Comparison of ENCODE assay signal across 23 cellular contexts in the genomic region with DNA sequence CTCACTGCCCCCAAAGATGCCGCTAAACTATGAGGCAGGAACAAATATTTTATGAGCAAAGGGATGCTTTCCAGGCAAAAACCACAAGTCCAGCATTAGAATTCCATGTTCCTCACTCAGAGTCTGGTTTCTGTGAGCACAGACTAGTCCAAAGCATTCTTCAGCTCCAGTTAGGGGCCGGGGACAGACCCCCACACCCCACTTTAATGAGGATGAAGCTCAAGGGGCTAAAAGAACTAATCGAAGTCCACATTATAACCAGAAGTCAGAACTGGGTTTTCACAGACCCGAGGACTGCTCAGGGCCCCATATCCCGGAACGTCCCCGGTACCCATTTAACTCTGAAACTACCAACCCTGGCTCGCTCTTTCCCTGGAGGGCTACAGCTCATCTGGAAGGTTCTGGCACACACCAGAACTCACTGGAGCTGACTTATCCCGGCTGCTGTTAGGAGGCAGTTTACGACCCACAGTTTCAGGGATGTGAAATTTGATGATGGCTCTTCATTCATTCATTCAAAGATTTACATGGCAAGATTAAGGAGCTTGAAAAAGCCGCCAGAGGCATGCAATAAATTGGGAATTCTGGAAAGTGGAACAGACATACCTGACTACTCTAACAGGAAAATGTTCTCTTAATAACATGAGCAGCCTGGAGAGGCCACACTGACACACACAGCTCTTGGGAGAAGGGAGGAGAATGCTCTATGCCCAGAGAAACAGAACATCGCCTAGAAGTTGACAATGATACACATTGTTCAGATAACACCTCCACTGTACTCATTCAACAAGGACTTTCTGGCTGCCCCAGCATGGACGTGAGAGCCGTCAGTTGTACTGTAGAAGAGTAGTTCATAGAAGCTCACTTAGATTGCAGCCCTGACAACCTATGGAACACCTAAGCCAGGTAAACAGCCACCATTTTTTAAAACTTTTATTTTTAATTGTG. TPM values are rescaled to one million over a fixed set of nuclear protein-coding genes. Genes with fewer than 3 reads are reported as not detected.
A peak's percentile ranks its signal among the peaks of the same experiment; 100 is the strongest.
DNase-seq lines count a peak whose midpoint lies in the region; FAIRE-seq and TF ChIP-seq lines count a peak whose summit lies in the region.
"Had no signal": no experiment of that assay in that cellular context is flagged by ENCODE, and none has a peak within 500 bp of the region (broad histone marks: within the 10 kb centered on the region; RNA-seq: fewer than 3 reads in every experiment).

No MANE protein-coding gene starts in this region.

- no peak overlapping the region for H2AFZ ChIP-seq in astrocyte (ENCODE audit: low read depth, low read length)
- no peak overlapping the region for H2AFZ ChIP-seq in OCI-LY7 (ENCODE audit: low read length)

- H3K27me3 ChIP-seq in astrocyte (ENCODE audit: insufficient read depth, low read length) = peaks cover 13% of the 10 kb centered on the region

- H3K36me3 Mint-ChIP-seq in astrocyte (ENCODE audit: low read depth, unreplicated experiment) (peaks cover 3% of the 10 kb centered on the region), nephron progenitor cell (ENCODE audit: low read depth) (peaks cover 34% of the 10 kb centered on the region)
- H3K36me3 Mint-ChIP-seq: CD4-positive, CD25-positive, alpha-beta regulatory T cell had no signal

- peaks cover 18% of the 10 kb centered on the region for H3K4me1 Mint-ChIP-seq in astrocyte (ENCODE audit: low read depth, unreplicated experiment)
- peaks cover 50% of the 10 kb centered on the region for H3K4me1 Mint-ChIP-seq in nephron progenitor cell
- H3K4me1 Mint-ChIP-seq: CD4-positive, CD25-positive, alpha-beta regulatory T cell had no signal

- H4K20me1 ChIP-seq in astrocyte (ENCODE audit: insufficient read depth, low read length) (no peaks in the 10 kb centered on the region), OCI-LY7 (ENCODE audit: insufficient read depth, low read length) (no peaks in the 10 kb centered on the region)

- H3K36me3 ChIP-seq in astrocyte (ENCODE audit: insufficient read depth, low read length) (no peaks in the 10 kb centered on the region), OCI-LY7 (ENCODE audit: insufficient read depth, low read length) (peaks cover 63% of the 10 kb centered on the region)
- H3K36me3 ChIP-seq: BE2C had no signal

- H3K9me3 ChIP-seq in astrocyte (ENCODE audit: insufficient read depth, low read depth, low read length) = no peaks in the 10 kb centered on the region
- peaks cover 19% of the 10 kb centered on the region; the same call in 1 of the 2 replicates for H3K9me3 ChIP-seq in OCI-LY7 (ENCODE audit: low read length)
- H3K9me3 ChIP-seq: BE2C had no signal

- FAIRE-seq in astrocyte (lab: Jason Lieb, UNC) = no peak
- FAIRE-seq: GM12891, RCC 7860 had no signal

- no peak overlapping the region for H3K9ac ChIP-seq in astrocyte (ENCODE audit: low read length)

- BruUV-seq in OCI-LY7 (replicated peaks; lab: Mats Ljungman, UMichigan) = no TSS peak

- TF ChIP-seq CTCF in AG09309 (IDR thresholded peaks at IDR 0.05; ENCODE audit: control insufficient read depth, insufficient read depth, low read depth, low read length, missing control alignments) (no peak), astrocyte (IDR thresholded peaks at IDR 0.05; ENCODE audit: insufficient read depth, low read depth, low read length) (no peak), nephron progenitor cell (IDR thresholded peaks at IDR 0.05) (no peak), OCI-LY7 (conservative IDR thresholded peaks at IDR 0.05; ENCODE audit: low read length) (no peak)

- H3K79me2 ChIP-seq in astrocyte (ENCODE audit: insufficient read depth, low read length) (no peaks in the 10 kb centered on the region), OCI-LY7 (ENCODE audit: insufficient read depth, low read depth, low read length) (peaks cover 66% of the 10 kb centered on the region)

- DNase-seq in AG09309 (ENCODE audit: low read depth) = peak; percentile 7
- DNase-seq in AG20443 (ENCODE audit: low spot score) = peak; percentile 33
- peak; percentile 39 for DNase-seq in astrocyte (ENCODE audit: low read depth)
- DNase-seq in nephron progenitor cell = no peak
- DNase-seq in OCI-LY7 (ENCODE audit: low spot score) = no peak
- DNase-seq in NCI-H510A (lab: John Stamatoyannopoulos, UW) = no peak
- no peak for DNase-seq in NCI-H2029 (lab: John Stamatoyannopoulos, UW)
- DNase-seq: ACHN; BE2C; CD4-positive, CD25-positive, alpha-beta regulatory T cell; COR-L47; DMS153; GF-D8; H9; IMR-90; NCI-H1417; NCI-H187 treated with DMSO at 0.1 percent for 48 hours; NCI-H526 treated with DMSO at 0.1 percent for 48 hours; SHP77 had no signal

- no peak overlapping the region for H3K27ac ChIP-seq in astrocyte (ENCODE audit: low read depth, low read length)
- H3K27ac ChIP-seq in OCI-LY7 (ENCODE audit: low read depth, low read length, poor library complexity, severe bottlenecking) = no peak overlapping the region
- H3K27ac ChIP-seq: SK-N-MC had no signal

- H3K27me3 Mint-ChIP-seq in astrocyte (ENCODE audit: low read depth, unreplicated experiment) (peaks cover 11% of the 10 kb centered on the region), nephron progenitor cell (ENCODE audit: low read depth, poor library complexity) (no peaks in the 10 kb centered on the region)

- no peaks in the 10 kb centered on the region for H3K9me2 ChIP-seq in OCI-LY7 (ENCODE audit: insufficient read depth, low read length)

- no peak overlapping the region for H3K4me3 ChIP-seq in AG09309 (ENCODE audit: control insufficient read depth, low read depth, low read length)
- no peak overlapping the region for H3K4me3 ChIP-seq in astrocyte (ENCODE audit: insufficient read depth, low read depth, low read length)
- no peak overlapping the region for H3K4me3 ChIP-seq in OCI-LY7 (ENCODE audit: low read depth, low read length, poor library complexity, severe bottlenecking)
- H3K4me3 ChIP-seq: SK-N-MC had no signal

- no peaks in the 10 kb centered on the region for H3K4me1 ChIP-seq in astrocyte (ENCODE audit: insufficient read depth, low read length)
- peaks cover 6% of the 10 kb centered on the region for H3K4me1 ChIP-seq in OCI-LY7 (ENCODE audit: insufficient read depth, low read length, poor library complexity, severe bottlenecking)
- H3K4me1 ChIP-seq: BE2C had no signal

- H3K4me2 ChIP-seq in astrocyte (ENCODE audit: low read length) (no peak overlapping the region), OCI-LY7 (ENCODE audit: low read length) (no peak overlapping the region)

- H3K9me3 Mint-ChIP-seq in astrocyte (ENCODE audit: unreplicated experiment) (peaks cover 2% of the 10 kb centered on the region), nephron progenitor cell (peaks cover 30% of the 10 kb centered on the region)

- H3K4me3 Mint-ChIP-seq in astrocyte (ENCODE audit: unreplicated experiment) (no peak overlapping the region), nephron progenitor cell (no peak overlapping the region)
- H3K4me3 Mint-ChIP-seq: CD4-positive, CD25-positive, alpha-beta regulatory T cell; H9 had no signal

- no peak overlapping the region for H3K27ac Mint-ChIP-seq in astrocyte (ENCODE audit: unreplicated experiment)
- peak overlapping the region; percentile 11 for H3K27ac Mint-ChIP-seq in nephron progenitor cell
- H3K27ac Mint-ChIP-seq: CD4-positive, CD25-positive, alpha-beta regulatory T cell; H9 had no signal

- intact Hi-C loops in OCI-LY7 (cut with micrococcal nuclease; ENCODE audit: unreplicated experiment) = no loop called here

- CTCF ChIA-PET in OCI-LY7 (lab: Charles Lee; ENCODE audit: unreplicated experiment) = no interaction called here

- POLR2A ChIA-PET in OCI-LY7 (lab: Charles Lee) = interaction anchor here (0.7 to 1.3 kb wide), 2 partner anchors 21 to 26 kb away, joined by 3 read pairs; no protein-coding TSS in a partner anchor

RNA-seq across cellular contexts. Expression of gene BMP7, which starts 29.2 kb away (rescaled TPM):
- 12.3 and 15.3 TPM in 2 replicates for total RNA-seq in astrocyte
- total RNA-seq in OCI-LY7 (2014; rRNA removed; shearing (Covaris generic)) = 72.2 and 94.2 TPM in 2 replicates
- 2.2 and 3.7 TPM in 2 replicates for total RNA-seq in OCI-LY7 (2022)
- total RNA-seq: CD4-positive, CD25-positive, alpha-beta regulatory T cell; HT-29; IMR-90 had no signal

Comparison
In these comparisons a context has a peak if more than half of its experiments do, and no peak if none do; other contexts are left out.
1. DNase-seq: peak in AG09309 (single experiment), AG20443 (single experiment) and astrocyte (single experiment); none in nephron progenitor cell (single experiment), OCI-LY7 (single experiment), NCI-H510A (single experiment) and NCI-H2029 (single experiment).